Comparison of ENCODE assay signal across 11 cellular contexts in genomic region chr7:12436896-12437535, GRCh38. TPM values are rescaled to one million over a fixed set of nuclear protein-coding genes. Genes with fewer than 3 reads are reported as not detected.
A peak's percentile ranks its signal among the peaks of the same experiment; 100 is the strongest.
DNase-seq lines count a peak whose midpoint lies in the region; ATAC-seq and TF ChIP-seq lines count a peak whose summit lies in the region.
"Had no signal": no experiment of that assay in that cellular context is flagged by ENCODE, and none has a peak within 500 bp of the region (broad histone marks: within the 10 kb centered on the region; RNA-seq: fewer than 3 reads in every experiment).

No MANE protein-coding gene starts in this region.

- peak overlapping the region; percentile 40 for H2AFZ ChIP-seq in H9 (ENCODE audit: low read length)

- H3K4me3 Mint-ChIP-seq in H9 (no peak overlapping the region), endodermal cell (no peak overlapping the region), T-helper 17 cell (no peak overlapping the region)
- H3K4me3 Mint-ChIP-seq: stimulated activated naive B cell treated with anti-CD40 and anti-IgM and Interleukin-4, amounts not matched to agents 10 μg/mL and 1 μg/mL and 100 μg/mL, for 72 hours had no signal

- ATAC-seq in aorta (ENCODE audit: low FRiP score) (no peak), T-helper 17 cell (no peak), gastrocnemius medialis (no peak), GM19324 (IDR thresholded peaks at IDR 0.05; ENCODE audit: low FRiP score, unreplicated experiment) (no peak)

- H2AK5ac ChIP-seq in H9 (ENCODE audit: insufficient read length, low read length) = no peak overlapping the region

- H3K27ac ChIP-seq in H9 (ENCODE audit: insufficient read length, low read depth, low read length) (no peak overlapping the region), endodermal cell (ENCODE audit: low read depth, low read length) (no peak overlapping the region), aorta (ENCODE audit: low read depth in 1 of 2, low read length in 2 of 2) (no peak overlapping the region), gastrocnemius medialis (no peak overlapping the region)
- H3K27ac ChIP-seq: HL-60 had no signal

- peaks cover 2% of the 10 kb centered on the region; the same call in 1 of the 2 replicates for H3K4me1 ChIP-seq in H9 (ENCODE audit: insufficient read depth, low read length)
- H3K4me1 ChIP-seq in endodermal cell (ENCODE audit: control insufficient read depth, insufficient read depth, low read length) = peaks cover 8% of the 10 kb centered on the region
- no peaks in the 10 kb centered on the region for H3K4me1 ChIP-seq in aorta (ENCODE audit: control insufficient read depth in 1 of 2, insufficient read depth in 2 of 2, low read length in 2 of 2)
- H3K4me1 ChIP-seq in gastrocnemius medialis = no peaks in the 10 kb centered on the region

- intact Hi-C loops in aorta (cut with DNase I) = no loop called here
- intact Hi-C loops in gastrocnemius medialis (cut with DNase I; ENCODE audit: low total_unique reads) = no loop called here

- no peaks in the 10 kb centered on the region for H3K79me2 ChIP-seq in H9 (ENCODE audit: insufficient read depth, low read length)

- H3K27ac Mint-ChIP-seq in H9 = no peak overlapping the region
- H3K27ac Mint-ChIP-seq in endodermal cell = peak overlapping the region; percentile 23
- no peak overlapping the region for H3K27ac Mint-ChIP-seq in T-helper 17 cell
- H3K27ac Mint-ChIP-seq: stimulated activated naive B cell treated with anti-CD40 and anti-IgM and Interleukin-4, amounts not matched to agents 10 μg/mL and 1 μg/mL and 100 μg/mL, for 72 hours had no signal

- TF ChIP-seq POLR2A in gastrocnemius medialis (IDR thresholded peaks at IDR 0.05) = no peak

- no peaks in the 10 kb centered on the region for H3K27me3 ChIP-seq in H9 (ENCODE audit: insufficient read depth, low read length)
- no peaks in the 10 kb centered on the region for H3K27me3 ChIP-seq in endodermal cell (ENCODE audit: control insufficient read depth, insufficient read depth, low read length, poor library complexity, severe bottlenecking)
- H3K27me3 ChIP-seq in aorta (ENCODE audit: control insufficient read depth in 1 of 2, insufficient read depth in 2 of 2, low read length in 1 of 2) = no peaks in the 10 kb centered on the region
- no peaks in the 10 kb centered on the region for H3K27me3 ChIP-seq in gastrocnemius medialis

- H4K5ac ChIP-seq in H9 (ENCODE audit: insufficient read length, low read depth, low read length) = no peak overlapping the region

- no peak overlapping the region for H3K18ac ChIP-seq in H9 (ENCODE audit: insufficient read length, low read depth, low read length)

- no peak overlapping the region for H3K14ac ChIP-seq in H9 (ENCODE audit: insufficient read depth, low read length)

- H3K27me3 Mint-ChIP-seq in H9 (ENCODE audit: low read depth) (no peaks in the 10 kb centered on the region), endodermal cell (ENCODE audit: insufficient read depth) (peaks cover 2% of the 10 kb centered on the region), T-helper 17 cell (peaks cover 27% of the 10 kb centered on the region)

- no peak overlapping the region for H2BK12ac ChIP-seq in H9 (ENCODE audit: insufficient read length, low read depth, low read length)

- H3K36me3 ChIP-seq in endodermal cell (ENCODE audit: control insufficient read depth, insufficient read depth, low read length) = no peaks in the 10 kb centered on the region
- H3K36me3 ChIP-seq in aorta (ENCODE audit: control insufficient read depth in 1 of 2, insufficient read depth in 2 of 2, low read length in 1 of 2) = no peaks in the 10 kb centered on the region
- no peaks in the 10 kb centered on the region for H3K36me3 ChIP-seq in gastrocnemius medialis

- H4K91ac ChIP-seq in H9 (ENCODE audit: insufficient read length, low read depth, low read length) = no peak overlapping the region

- H3T11ph ChIP-seq in H9 (ENCODE audit: low read length) = no peak overlapping the region

- no peaks in the 10 kb centered on the region for H3K79me1 ChIP-seq in H9 (ENCODE audit: insufficient read depth, low read depth, low read length, poor library complexity, severe bottlenecking)

- H3K23me2 ChIP-seq in H9 (ENCODE audit: insufficient read length, low read depth, low read length, poor library complexity, severe bottlenecking) = no peaks in the 10 kb centered on the region

- H3K9me3 ChIP-seq in H9 (ENCODE audit: control insufficient read depth, low read depth, low read length) (no peaks in the 10 kb centered on the region), endodermal cell (ENCODE audit: control insufficient read depth, low read length) (no peaks in the 10 kb centered on the region), aorta (ENCODE audit: control insufficient read depth, low read length) (no peaks in the 10 kb centered on the region), T-helper 17 cell (ENCODE audit: control insufficient read depth, low read length, poor library complexity, severe bottlenecking) (no peaks in the 10 kb centered on the region), gastrocnemius medialis (no peaks in the 10 kb centered on the region)

- H4K20me1 ChIP-seq in H9 (ENCODE audit: control insufficient read depth, insufficient read depth, insufficient read length) = no peaks in the 10 kb centered on the region

- H3K56ac ChIP-seq in H9 (ENCODE audit: insufficient read length, low read depth, low read length) = no peak overlapping the region

- no peak overlapping the region for H2BK15ac ChIP-seq in H9 (ENCODE audit: low read depth, low read length)

- no peak overlapping the region for H2BK5ac ChIP-seq in H9 (ENCODE audit: insufficient read length, low read length)

- DNase-seq in A172 (ENCODE audit: low spot score) (peak; percentile 54), H9 (peak; percentile 54), NCI-H2227 treated with DMSO at 0.1 percent for 48 hours (lab: John Stamatoyannopoulos, UW) (peak; percentile 60), endodermal cell (peak; percentile 75), aorta (no peak), T-helper 17 cell (no peak), gastrocnemius medialis (no peak)
- DNase-seq: stimulated activated naive B cell treated with anti-CD40 and anti-IgM and Interleukin-4, amounts not matched to agents 10 μg/mL and 1 μg/mL and 100 μg/mL, for 72 hours had no signal

- peak; percentile 60 for TF ChIP-seq CTCF in H9 (conservative IDR thresholded peaks at IDR 0.05)
- TF ChIP-seq CTCF in endodermal cell (conservative IDR thresholded peaks at IDR 0.05) = peak; percentile 64
- no peak for TF ChIP-seq CTCF in gastrocnemius medialis (IDR thresholded peaks at IDR 0.05 in 4 of 5, conservative IDR thresholded peaks at IDR 0.05 in 1 of 5)

- no CpG with 5 or more reads among the region's 7 CpGs for WGBS in H9 (ENCODE audit: extremely low coverage, insufficient read length, low lambda C conversion rate)
- WGBS in endodermal cell (ENCODE audit: insufficient coverage in 1 of 2, insufficient read length in 1 of 2), 2 experiments = 56 to 63% methylated on average over 4 to 7 of the region's 7 CpGs
- 40% methylated on average over 7 of the region's 7 CpGs for WGBS in aorta, 2 donors

- H3K4me2 ChIP-seq in H9 (ENCODE audit: insufficient read depth, insufficient read length, low read length) = no peak overlapping the region

- no peaks in the 10 kb centered on the region for H3K36me3 Mint-ChIP-seq in H9 (ENCODE audit: insufficient read depth in 1 of 3, low read depth in 3 of 3)
- no peaks in the 10 kb centered on the region for H3K36me3 Mint-ChIP-seq in endodermal cell (ENCODE audit: low read depth)
- H3K36me3 Mint-ChIP-seq in T-helper 17 cell (ENCODE audit: low read depth) = peaks cover 4% of the 10 kb centered on the region
- H3K36me3 Mint-ChIP-seq: stimulated activated naive B cell treated with anti-CD40 and anti-IgM and Interleukin-4, amounts not matched to agents 10 μg/mL and 1 μg/mL and 100 μg/mL, for 72 hours had no signal

- no peak overlapping the region for H4K8ac ChIP-seq in H9 (replicated peaks; ENCODE audit: insufficient read length, low read depth, low read length)

- H3K4ac ChIP-seq in H9 (ENCODE audit: low read depth, low read length) = no peak overlapping the region

- in situ Hi-C loops in gastrocnemius medialis (cut with MboI; ENCODE audit: low sequenced_read_pairs in 4 of 4) = no loop called here

- H2BK120ac ChIP-seq in H9 (ENCODE audit: low read depth, low read length, poor library complexity, severe bottlenecking) = no peak overlapping the region

- H3K9ac ChIP-seq in H9 (ENCODE audit: extremely low read depth, insufficient read length, low read length) (no peak overlapping the region), endodermal cell (ENCODE audit: extremely low read depth, low read length, poor library complexity, severe bottlenecking) (no peak overlapping the region)

- H3K4me1 Mint-ChIP-seq in H9 (peaks cover 28 to 34% of the 10 kb centered on the region in 2 experiments), endodermal cell (peaks cover 23% of the 10 kb centered on the region), T-helper 17 cell (peaks cover 4% of the 10 kb centered on the region)
- H3K4me1 Mint-ChIP-seq: stimulated activated naive B cell treated with anti-CD40 and anti-IgM and Interleukin-4, amounts not matched to agents 10 μg/mL and 1 μg/mL and 100 μg/mL, for 72 hours had no signal

- H3K9me3 Mint-ChIP-seq in H9 = no peaks in the 10 kb centered on the region; a peak in 1 of 5 replicates
- no peaks in the 10 kb centered on the region for H3K9me3 Mint-ChIP-seq in endodermal cell
- H3K9me3 Mint-ChIP-seq: stimulated activated naive B cell treated with anti-CD40 and anti-IgM and Interleukin-4, amounts not matched to agents 10 μg/mL and 1 μg/mL and 100 μg/mL, for 72 hours had no signal

- H2BK20ac ChIP-seq in H9 (ENCODE audit: low read depth, low read length, poor library complexity, severe bottlenecking) = no peak overlapping the region

- H3K23ac ChIP-seq in H9 (ENCODE audit: insufficient read length, low read depth, low read length) = no peak overlapping the region

- H3K4me3 ChIP-seq in endodermal cell (ENCODE audit: low read length) (no peak overlapping the region), aorta (ENCODE audit: low read length in 2 of 2) (no peak overlapping the region), gastrocnemius medialis (no peak overlapping the region)
- H3K4me3 ChIP-seq: lung had no signal

RNA-seq across cellular contexts. Expression of gene VWDE, which starts 33.4 kb away (rescaled TPM):
- 0.05 TPM in 1 of 2 replicates, not detected in the other for total RNA-seq in A172 (2014; rRNA removed; shearing (Covaris generic))
- 15.9 and 18.1 TPM in 2 replicates for total RNA-seq in H9 (2021)
- 10 to 100 TPM; 11.8 to 12.1 TPM for total RNA-seq in endodermal cell
- polyA plus RNA-seq in endodermal cell (2013, experiment 1 of 2) = 0.82 TPM
- polyA plus RNA-seq in endodermal cell (2013, experiment 2 of 2) = 0.46 TPM
- total RNA-seq in aorta = under 1 TPM; 0.21 to 0.55 TPM
- not detected for polyA plus RNA-seq in aorta
- 1 to 10 TPM; 5.8 to 7.0 TPM for total RNA-seq in T-helper 17 cell
- not detected for total RNA-seq in gastrocnemius medialis

Comparison
In these comparisons a context has a peak if more than half of its experiments do, and no peak if none do; other contexts are left out.
1. DNase-seq: peak in A172 (single experiment), H9 (single experiment), NCI-H2227 treated with DMSO at 0.1 percent for 48 hours (single experiment) and endodermal cell (single experiment); none in aorta (0 of 2), T-helper 17 cell (0 of 3) and gastrocnemius medialis (0 of 2).
2. CTCF ChIP-seq: peak in H9 (single experiment) and endodermal cell (single experiment); none in gastrocnemius medialis (0 of 5).